Comparison of ENCODE assay signal across 1 cellular context in the genomic region with DNA sequence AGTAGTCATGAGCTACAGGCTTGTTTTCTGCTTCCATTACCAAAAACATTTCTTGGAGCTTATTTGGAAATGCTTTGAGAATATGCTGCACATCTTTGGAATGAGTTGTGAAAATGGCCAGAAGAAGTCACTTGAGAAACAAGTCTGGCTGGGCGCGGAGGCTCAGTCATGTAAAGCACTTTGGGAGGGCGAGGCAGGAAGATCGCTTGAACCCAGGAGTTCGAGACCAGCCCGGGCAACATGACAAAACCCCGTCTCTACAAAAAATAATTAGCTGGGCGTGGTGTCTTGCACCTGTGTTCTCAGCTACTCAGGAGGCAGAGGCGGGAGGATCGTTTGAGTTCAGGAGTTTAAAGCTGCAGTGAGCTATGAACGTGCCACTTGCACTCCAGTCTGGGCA.
TF ChIP-seq lines count a peak whose summit lies in the region.

No MANE protein-coding gene starts in this region.

TF ChIP-seq in endothelial cell of umbilical vein, 7 proteins besides CTCF, POLR2A, EP300 and RAD21:
- TF ChIP-seq, protein P1, sequence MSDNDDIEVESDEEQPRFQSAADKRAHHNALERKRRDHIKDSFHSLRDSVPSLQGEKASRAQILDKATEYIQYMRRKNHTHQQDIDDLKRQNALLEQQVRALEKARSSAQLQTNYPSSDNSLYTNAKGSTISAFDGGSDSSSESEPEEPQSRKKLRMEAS (IDR thresholded peaks at IDR 0.05; ENCODE audit: insufficient read depth, insufficient read length) = no peak
- no peak for TF ChIP-seq MYC (IDR thresholded peaks at IDR 0.05; ENCODE audit: low read depth, low read length)
- no peak for TF ChIP-seq EZH2 (IDR thresholded peaks at IDR 0.05; ENCODE audit: borderline replicate concordance, low read depth, low read length, severe bottlenecking)
- TF ChIP-seq GATA2 (IDR thresholded peaks at IDR 0.05; ENCODE audit: insufficient read depth, insufficient read length, low read depth, low read length) = no peak
- TF ChIP-seq JUN (IDR thresholded peaks at IDR 0.05; ENCODE audit: borderline replicate concordance, insufficient read depth, insufficient read length, low read depth) = no peak
- no peak for TF ChIP-seq POLR2AphosphoS5 (IDR thresholded peaks at IDR 0.05; ENCODE audit: insufficient read depth, low read depth, low read length)
- TF ChIP-seq FOS (IDR thresholded peaks at IDR 0.05; ENCODE audit: borderline replicate concordance, insufficient read depth, low read length) = no peak
TF ChIP-seq in endothelial cell of umbilical vein: peak in this region for 0.
